ENCODE assay signal across 1 cellular context in the genomic region with DNA sequence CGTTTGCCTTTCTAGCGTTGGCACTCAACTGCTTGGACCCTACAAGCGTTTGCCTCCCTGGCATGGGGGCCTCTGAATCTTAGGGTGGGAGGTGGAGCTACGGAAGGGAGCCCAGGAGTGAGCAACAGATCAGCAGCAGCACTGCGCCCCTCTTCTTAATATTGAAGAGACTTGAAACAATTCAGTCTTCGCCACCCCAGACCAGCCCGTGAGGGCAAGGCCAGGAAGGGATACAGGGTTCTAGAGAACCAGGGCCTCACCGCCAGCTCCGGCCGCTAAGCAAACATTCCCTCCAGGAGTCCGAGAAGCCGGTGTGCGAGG.
A peak's percentile ranks its signal among the peaks of the same experiment; 100 is the strongest.
TF ChIP-seq lines count a peak whose summit lies in the region.

No MANE protein-coding gene starts in this region.

TF ChIP-seq in K562, 482 proteins besides CTCF, POLR2A, EP300 and RAD21 (continued from another document):
- no peak for TF ChIP-seq ELK1 (CRISPR knock-in tag; IDR thresholded peaks at IDR 0.05)
- TF ChIP-seq SRSF9 (IDR thresholded peaks at IDR 0.05; ENCODE audit: borderline replicate concordance, low read depth, low read length), result no peak
- TF ChIP-seq HDAC3 (IDR thresholded peaks at IDR 0.05; ENCODE audit: borderline replicate concordance, partially characterized antibody), result no peak
- no peak for TF ChIP-seq NFRKB (IDR thresholded peaks at IDR 0.05; ENCODE audit: low read depth)
- TF ChIP-seq PHB2 (IDR thresholded peaks at IDR 0.05; ENCODE audit: low read depth), result no peak
- peak; percentile 47 for TF ChIP-seq GABPB1 (CRISPR knock-in tag; IDR thresholded peaks at IDR 0.05)
- TF ChIP-seq ADNP (tag; IDR thresholded peaks at IDR 0.05), result no peak
- no peak for TF ChIP-seq FOXP1 (CRISPR knock-in tag; IDR thresholded peaks at IDR 0.05)
- TF ChIP-seq POLR3G (IDR thresholded peaks at IDR 0.05; ENCODE audit: extremely low read depth, insufficient read length, insufficient replicate concordance), result no peak
- no peak for TF ChIP-seq FOXK1 (CRISPR knock-in tag; IDR thresholded peaks at IDR 0.05; ENCODE audit: borderline replicate concordance)
- no peak for TF ChIP-seq ZBTB33 (CRISPR knock-in tag; IDR thresholded peaks at IDR 0.05)
- no peak for TF ChIP-seq SAFB (IDR thresholded peaks at IDR 0.05; ENCODE audit: borderline replicate concordance, low read depth, low read length)
- TF ChIP-seq, protein P1, sequence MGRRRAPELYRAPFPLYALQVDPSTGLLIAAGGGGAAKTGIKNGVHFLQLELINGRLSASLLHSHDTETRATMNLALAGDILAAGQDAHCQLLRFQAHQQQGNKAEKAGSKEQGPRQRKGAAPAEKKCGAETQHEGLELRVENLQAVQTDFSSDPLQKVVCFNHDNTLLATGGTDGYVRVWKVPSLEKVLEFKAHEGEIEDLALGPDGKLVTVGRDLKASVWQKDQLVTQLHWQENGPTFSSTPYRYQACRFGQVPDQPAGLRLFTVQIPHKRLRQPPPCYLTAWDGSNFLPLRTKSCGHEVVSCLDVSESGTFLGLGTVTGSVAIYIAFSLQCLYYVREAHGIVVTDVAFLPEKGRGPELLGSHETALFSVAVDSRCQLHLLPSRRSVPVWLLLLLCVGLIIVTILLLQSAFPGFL (CRISPR knock-in tag; IDR thresholded peaks at IDR 0.05), result no peak
- 0 out of 2 replicates have a peak, but pooled peaks have one; percentile 37 for TF ChIP-seq LCOR (CRISPR knock-in tag; IDR thresholded peaks at IDR 0.05)
- TF ChIP-seq, protein P2, sequence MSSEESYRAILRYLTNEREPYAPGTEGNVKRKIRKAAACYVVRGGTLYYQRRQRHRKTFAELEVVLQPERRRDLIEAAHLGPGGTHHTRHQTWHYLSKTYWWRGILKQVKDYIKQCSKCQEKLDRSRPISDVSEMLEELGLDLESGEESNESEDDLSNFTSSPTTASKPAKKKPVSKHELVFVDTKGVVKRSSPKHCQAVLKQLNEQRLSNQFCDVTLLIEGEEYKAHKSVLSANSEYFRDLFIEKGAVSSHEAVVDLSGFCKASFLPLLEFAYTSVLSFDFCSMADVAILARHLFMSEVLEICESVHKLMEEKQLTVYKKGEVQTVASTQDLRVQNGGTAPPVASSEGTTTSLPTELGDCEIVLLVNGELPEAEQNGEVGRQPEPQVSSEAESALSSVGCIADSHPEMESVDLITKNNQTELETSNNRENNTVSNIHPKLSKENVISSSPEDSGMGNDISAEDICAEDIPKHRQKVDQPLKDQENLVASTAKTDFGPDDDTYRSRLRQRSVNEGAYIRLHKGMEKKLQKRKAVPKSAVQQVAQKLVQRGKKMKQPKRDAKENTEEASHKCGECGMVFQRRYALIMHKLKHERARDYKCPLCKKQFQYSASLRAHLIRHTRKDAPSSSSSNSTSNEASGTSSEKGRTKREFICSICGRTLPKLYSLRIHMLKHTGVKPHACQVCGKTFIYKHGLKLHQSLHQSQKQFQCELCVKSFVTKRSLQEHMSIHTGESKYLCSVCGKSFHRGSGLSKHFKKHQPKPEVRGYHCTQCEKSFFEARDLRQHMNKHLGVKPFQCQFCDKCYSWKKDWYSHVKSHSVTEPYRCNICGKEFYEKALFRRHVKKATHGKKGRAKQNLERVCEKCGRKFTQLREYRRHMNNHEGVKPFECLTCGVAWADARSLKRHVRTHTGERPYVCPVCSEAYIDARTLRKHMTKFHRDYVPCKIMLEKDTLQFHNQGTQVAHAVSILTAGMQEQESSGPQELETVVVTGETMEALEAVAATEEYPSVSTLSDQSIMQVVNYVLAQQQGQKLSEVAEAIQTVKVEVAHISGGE (CRISPR knock-in tag; IDR thresholded peaks at IDR 0.05), result no peak
- TF ChIP-seq ELF2 (CRISPR knock-in tag; IDR thresholded peaks at IDR 0.05), result peak; percentile 26; the same call in 1 of the 2 replicates
- no peak for TF ChIP-seq HNRNPLL (IDR thresholded peaks at IDR 0.05; ENCODE audit: low read depth, low read length, poor library complexity, severe bottlenecking)
- TF ChIP-seq, protein P3, sequence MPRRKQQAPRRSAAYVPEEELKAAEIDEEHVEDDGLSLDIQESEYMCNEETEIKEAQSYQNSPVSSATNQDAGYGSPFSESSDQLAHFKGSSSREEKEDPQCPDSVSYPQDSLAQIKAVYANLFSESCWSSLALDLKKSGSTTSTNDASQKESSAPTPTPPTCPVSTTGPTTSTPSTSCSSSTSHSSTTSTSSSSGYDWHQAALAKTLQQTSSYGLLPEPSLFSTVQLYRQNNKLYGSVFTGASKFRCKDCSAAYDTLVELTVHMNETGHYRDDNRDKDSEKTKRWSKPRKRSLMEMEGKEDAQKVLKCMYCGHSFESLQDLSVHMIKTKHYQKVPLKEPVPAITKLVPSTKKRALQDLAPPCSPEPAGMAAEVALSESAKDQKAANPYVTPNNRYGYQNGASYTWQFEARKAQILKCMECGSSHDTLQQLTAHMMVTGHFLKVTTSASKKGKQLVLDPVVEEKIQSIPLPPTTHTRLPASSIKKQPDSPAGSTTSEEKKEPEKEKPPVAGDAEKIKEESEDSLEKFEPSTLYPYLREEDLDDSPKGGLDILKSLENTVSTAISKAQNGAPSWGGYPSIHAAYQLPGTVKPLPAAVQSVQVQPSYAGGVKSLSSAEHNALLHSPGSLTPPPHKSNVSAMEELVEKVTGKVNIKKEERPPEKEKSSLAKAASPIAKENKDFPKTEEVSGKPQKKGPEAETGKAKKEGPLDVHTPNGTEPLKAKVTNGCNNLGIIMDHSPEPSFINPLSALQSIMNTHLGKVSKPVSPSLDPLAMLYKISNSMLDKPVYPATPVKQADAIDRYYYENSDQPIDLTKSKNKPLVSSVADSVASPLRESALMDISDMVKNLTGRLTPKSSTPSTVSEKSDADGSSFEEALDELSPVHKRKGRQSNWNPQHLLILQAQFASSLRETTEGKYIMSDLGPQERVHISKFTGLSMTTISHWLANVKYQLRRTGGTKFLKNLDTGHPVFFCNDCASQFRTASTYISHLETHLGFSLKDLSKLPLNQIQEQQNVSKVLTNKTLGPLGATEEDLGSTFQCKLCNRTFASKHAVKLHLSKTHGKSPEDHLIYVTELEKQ (CRISPR knock-in tag; IDR thresholded peaks at IDR 0.05), result no peak
- TF ChIP-seq NFATC3 (IDR thresholded peaks at IDR 0.05), result no peak
- TF ChIP-seq ZNF143 (CRISPR knock-in tag; IDR thresholded peaks at IDR 0.05), result no peak
- TF ChIP-seq BRCA1 (IDR thresholded peaks at IDR 0.05), result no peak
- no peak for TF ChIP-seq BRCA1 (CRISPR knock-in tag; IDR thresholded peaks at IDR 0.05)
- no peak for TF ChIP-seq POLR3A (IDR thresholded peaks at IDR 0.05; ENCODE audit: borderline replicate concordance, extremely low read depth, insufficient read depth, insufficient read length)
- no peak for TF ChIP-seq MBD2 (IDR thresholded peaks at IDR 0.05; ENCODE audit: borderline replicate concordance, low read depth)
- no peak for TF ChIP-seq MIER1 (IDR thresholded peaks at IDR 0.05; ENCODE audit: low read depth)
- no peak for TF ChIP-seq CHCHD3 (CRISPR knock-in tag; IDR thresholded peaks at IDR 0.05)
- no peak for TF ChIP-seq MNT (conservative IDR thresholded peaks at IDR 0.05)
- TF ChIP-seq MED1 (CRISPR knock-in tag; IDR thresholded peaks at IDR 0.05; ENCODE audit: borderline replicate concordance), result no peak
- TF ChIP-seq, protein P4, sequence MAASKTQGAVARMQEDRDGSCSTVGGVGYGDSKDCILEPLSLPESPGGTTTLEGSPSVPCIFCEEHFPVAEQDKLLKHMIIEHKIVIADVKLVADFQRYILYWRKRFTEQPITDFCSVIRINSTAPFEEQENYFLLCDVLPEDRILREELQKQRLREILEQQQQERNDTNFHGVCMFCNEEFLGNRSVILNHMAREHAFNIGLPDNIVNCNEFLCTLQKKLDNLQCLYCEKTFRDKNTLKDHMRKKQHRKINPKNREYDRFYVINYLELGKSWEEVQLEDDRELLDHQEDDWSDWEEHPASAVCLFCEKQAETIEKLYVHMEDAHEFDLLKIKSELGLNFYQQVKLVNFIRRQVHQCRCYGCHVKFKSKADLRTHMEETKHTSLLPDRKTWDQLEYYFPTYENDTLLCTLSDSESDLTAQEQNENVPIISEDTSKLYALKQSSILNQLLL (CRISPR knock-in tag; IDR thresholded peaks at IDR 0.05; ENCODE audit: borderline replicate concordance), result no peak
- TF ChIP-seq SAP30 (IDR thresholded peaks at IDR 0.05; ENCODE audit: borderline replicate concordance, insufficient read depth, low read depth, low read length, poor library complexity, severe bottlenecking), result peak; percentile 5
- no peak for TF ChIP-seq POLR2G (IDR thresholded peaks at IDR 0.05; ENCODE audit: low read depth, low read length)
- TF ChIP-seq KAT7 (CRISPR knock-in tag; IDR thresholded peaks at IDR 0.05; ENCODE audit: borderline replicate concordance), result 0 out of 2 replicates have a peak, but pooled peaks have one; percentile 58
- TF ChIP-seq KLF6 (CRISPR knock-in tag; IDR thresholded peaks at IDR 0.05; ENCODE audit: borderline replicate concordance), result no peak
- TF ChIP-seq CREBBP (IDR thresholded peaks at IDR 0.05; ENCODE audit: low read depth, low read length), result no peak
- no peak for TF ChIP-seq BDP1 (IDR thresholded peaks at IDR 0.05; ENCODE audit: insufficient read depth, insufficient read length)
- no peak for TF ChIP-seq PTTG1 (tag; IDR thresholded peaks at IDR 0.05; ENCODE audit: low read depth)
- TF ChIP-seq POLR2B (IDR thresholded peaks at IDR 0.05; ENCODE audit: low read depth, partially characterized antibody), result no peak
TF ChIP-seq in K562: peak in this region for 5.
